In genomic region chr12:102483466-102483865, GRCh38 we compare ENCODE assay signal across 9 cellular contexts. TPM values are rescaled to one million over a fixed set of nuclear protein-coding genes. Genes with fewer than 3 reads are reported as not detected.
A peak's percentile ranks its signal among the peaks of the same experiment; 100 is the strongest.
DNase-seq lines count a peak whose midpoint lies in the region; ATAC-seq, FAIRE-seq and TF ChIP-seq lines count a peak whose summit lies in the region.
"Had no signal": no experiment of that assay in that cellular context is flagged by ENCODE, and none has a peak within 500 bp of the region (broad histone marks: within the 10 kb centered on the region; RNA-seq: fewer than 3 reads in every experiment).

No MANE protein-coding gene starts in this region.

- peaks cover 28% of the 10 kb centered on the region for H3K4me1 Mint-ChIP-seq in dendritic cell treated with granulocyte-macrophage colony-stimulating factor and Interleukin-4, amounts not matched to agents 40 ng/mL and 50 ng/mL, for 4 days (ENCODE audit: low read depth)

- H3K27me3 Mint-ChIP-seq in dendritic cell treated with granulocyte-macrophage colony-stimulating factor and Interleukin-4, amounts not matched to agents 40 ng/mL and 50 ng/mL, for 4 days, result peaks cover 4% of the 10 kb centered on the region

- H3K4me3 ChIP-seq in tibial artery (no peak overlapping the region), right atrium auricular region (no peak overlapping the region)

- intact Hi-C loops in dendritic cell treated with granulocyte-macrophage colony-stimulating factor and Interleukin-4, amounts not matched to agents 40 ng/mL and 50 ng/mL, for 4 days (cut with micrococcal nuclease), result no loop called here
- intact Hi-C loops in tibial artery (cut with DNase I; ENCODE audit: low total_unique reads), result no loop called here

- no peak for TF ChIP-seq CTCF in tibial artery (IDR thresholded peaks at IDR 0.05)
- TF ChIP-seq CTCF in right atrium auricular region (IDR thresholded peaks at IDR 0.05), result no peak

- ATAC-seq in GM18858 (IDR thresholded peaks at IDR 0.05; ENCODE audit: unreplicated experiment) (peak; percentile 67), GM21367 (IDR thresholded peaks at IDR 0.05; ENCODE audit: unreplicated experiment) (peak; percentile 68), HG03159 (IDR thresholded peaks at IDR 0.05; ENCODE audit: unreplicated experiment) (peak; percentile 62)

- DNase-seq in tibial artery, result no peak
- DNase-seq in right atrium auricular region (ENCODE audit: low spot score), result no peak
- DNase-seq in HTR-8/SVneo (ENCODE audit: insufficient read length, low spot score), result no peak
- DNase-seq in activated CD4-positive, CD25-positive, alpha-beta regulatory T cell treated with anti-CD3 and anti-CD28 coated beads, Interleukin-2, amount 50 U/mL, for 72 hours, result no peak
- DNase-seq: NCI-H1694 had no signal

- H3K9me3 Mint-ChIP-seq in dendritic cell treated with granulocyte-macrophage colony-stimulating factor and Interleukin-4, amounts not matched to agents 40 ng/mL and 50 ng/mL, for 4 days, result peaks cover 9% of the 10 kb centered on the region

- peak overlapping the region in 1 of 2 donors; percentile 34 for H3K27ac ChIP-seq in tibial artery
- peak overlapping the region in 1 of 2 donors; percentile 54 for H3K27ac ChIP-seq in right atrium auricular region

- FAIRE-seq in HTR-8/SVneo (lab: Jason Lieb, UNC), result no peak

- peaks cover 0 to 32% (median 25%) of the 10 kb centered on the region in 4 donors for H3K4me1 ChIP-seq in tibial artery
- H3K4me1 ChIP-seq in right atrium auricular region, result peaks cover 0 to 32% of the 10 kb centered on the region in 2 donors

- H3K27ac Mint-ChIP-seq in dendritic cell treated with granulocyte-macrophage colony-stimulating factor and Interleukin-4, amounts not matched to agents 40 ng/mL and 50 ng/mL, for 4 days, result peak overlapping the region; percentile 85

- H3K4me3 Mint-ChIP-seq in dendritic cell treated with granulocyte-macrophage colony-stimulating factor and Interleukin-4, amounts not matched to agents 40 ng/mL and 50 ng/mL, for 4 days, result no peak overlapping the region

- H3K36me3 ChIP-seq in tibial artery (no peaks in the 10 kb centered on the region), right atrium auricular region (no peaks in the 10 kb centered on the region)

- H3K36me3 Mint-ChIP-seq in dendritic cell treated with granulocyte-macrophage colony-stimulating factor and Interleukin-4, amounts not matched to agents 40 ng/mL and 50 ng/mL, for 4 days (ENCODE audit: low read depth), result no peaks in the 10 kb centered on the region

- H3K27me3 ChIP-seq in tibial artery, result no peaks in the 10 kb centered on the region
- no peaks in the 10 kb centered on the region for H3K27me3 ChIP-seq in right atrium auricular region

- H3K9me3 ChIP-seq in tibial artery (no peaks in the 10 kb centered on the region), right atrium auricular region (no peaks in the 10 kb centered on the region)

RNA-seq across cellular contexts. Expression of gene IGF1, which starts 3.1 kb away (rescaled TPM):
- 10 to 100 TPM; 11.4 to 26.1 TPM for total RNA-seq in right atrium auricular region
